In genomic region chr10:14574291-14574690, GRCh38 we compare ENCODE assay signal across 15 cellular contexts.
DNase-seq lines count a peak whose midpoint lies in the region; ATAC-seq and TF ChIP-seq lines count a peak whose summit lies in the region.
"Had no signal": no experiment of that assay in that cellular context is flagged by ENCODE, and none has a peak within 500 bp of the region (broad histone marks: within the 10 kb centered on the region; RNA-seq: fewer than 3 reads in every experiment).

No MANE protein-coding gene starts in this region.

- peaks cover 86% of the 10 kb centered on the region for H3K4me1 Mint-ChIP-seq in activated T-cell treated with anti-CD3 and anti-CD28 coated beads, Interleukin-2, amount 50 U/mL, for 24 hours (ENCODE audit: low read depth)
- peaks cover 91% of the 10 kb centered on the region for H3K4me1 Mint-ChIP-seq in activated B cell treated with CpG ODN at 0.5 μM for 24 hours

- no peak overlapping the region for H3K4me3 Mint-ChIP-seq in activated T-cell treated with anti-CD3 and anti-CD28 coated beads, Interleukin-2, amount 50 U/mL, for 24 hours
- H3K4me3 Mint-ChIP-seq in activated B cell treated with CpG ODN at 0.5 μM for 24 hours = no peak overlapping the region
- H3K4me3 Mint-ChIP-seq: WTC11 had no signal

- no peak for ATAC-seq in activated B cell treated with CpG ODN at 0.5 μM for 24 hours (ENCODE audit: low read depth)
- no peak for ATAC-seq in stimulated activated naive CD8-positive, alpha-beta T cell treated with anti-CD3 and anti-CD28 coated beads, Interleukin-15, Interleukin-2, amounts not matched to agents 100 U/mL and 50 U/mL, for 24 hours
- ATAC-seq: WTC11 had no signal

- no peaks in the 10 kb centered on the region for H3K27me3 Mint-ChIP-seq in activated T-cell treated with anti-CD3 and anti-CD28 coated beads, Interleukin-2, amount 50 U/mL, for 24 hours
- no peaks in the 10 kb centered on the region for H3K27me3 Mint-ChIP-seq in activated B cell treated with CpG ODN at 0.5 μM for 24 hours

- intact Hi-C loops in activated B cell treated with CpG ODN at 0.5 μM for 24 hours (cut with micrococcal nuclease) = no loop called here

- H3K9me3 Mint-ChIP-seq in activated T-cell treated with anti-CD3 and anti-CD28 coated beads, Interleukin-2, amount 50 U/mL, for 24 hours = no peaks in the 10 kb centered on the region
- H3K9me3 Mint-ChIP-seq in activated B cell treated with CpG ODN at 0.5 μM for 24 hours = no peaks in the 10 kb centered on the region
- H3K9me3 Mint-ChIP-seq: WTC11 had no signal

- peaks cover 77% of the 10 kb centered on the region for H3K36me3 Mint-ChIP-seq in activated T-cell treated with anti-CD3 and anti-CD28 coated beads, Interleukin-2, amount 50 U/mL, for 24 hours (ENCODE audit: low read depth)
- H3K36me3 Mint-ChIP-seq in activated B cell treated with CpG ODN at 0.5 μM for 24 hours (ENCODE audit: low read depth) = peaks cover 75% of the 10 kb centered on the region
- H3K36me3 Mint-ChIP-seq: WTC11 had no signal

- peak overlapping the region; percentile 71 for H3K27ac Mint-ChIP-seq in activated T-cell treated with anti-CD3 and anti-CD28 coated beads, Interleukin-2, amount 50 U/mL, for 24 hours
- peak overlapping the region; percentile 18 for H3K27ac Mint-ChIP-seq in activated B cell treated with CpG ODN at 0.5 μM for 24 hours
- H3K27ac Mint-ChIP-seq: WTC11 had no signal

- CTCF ChIA-PET in activated B cell treated with CpG ODN at 0.5 μM for 24 hours (lab: Charles Lee) = no interaction called here

- no peak for TF ChIP-seq CTCF in activated B cell treated with CpG ODN at 0.5 μM for 24 hours (IDR thresholded peaks at IDR 0.05)

- DNase-seq in activated T-cell treated with anti-CD3 and anti-CD28 coated beads, Interleukin-2, amount 50 U/mL, for 24 hours = no peak
- DNase-seq in activated T-cell treated with anti-CD3 and anti-CD28 coated beads, Interleukin-2, amount 50 U/mL, for 1 hour = no peak
- no peak for DNase-seq in activated B cell treated with CpG ODN at 0.5 μM for 24 hours
- DNase-seq in globus pallidus (ENCODE audit: low spot score) = peak; percentile 73
- peak; percentile 77 for DNase-seq in superior temporal gyrus (ENCODE audit: extremely low spot score)
- no peak for DNase-seq in NCI-H2196 treated with DMSO at 0.1 percent for 48 hours (lab: John Stamatoyannopoulos, UW; ENCODE audit: unreplicated experiment)
- no peak for DNase-seq in HT-29 (ENCODE audit: low spot score)
- no peak for DNase-seq in stimulated activated naive CD8-positive, alpha-beta T cell treated with anti-CD3 and anti-CD28 coated beads, Interleukin-15, Interleukin-2, amounts not matched to agents 100 U/mL and 50 U/mL, for 24 hours
- DNase-seq: ACHN, activated T-cell treated with anti-CD3 and anti-CD28 coated beads for 4 hours, adrenal gland, erythroblast, islet precursor cell, NCI-H1436 had no signal

- POLR2A ChIA-PET in activated B cell treated with CpG ODN at 0.5 μM for 24 hours (lab: Charles Lee) = interaction anchor here (0.7 to 1.3 kb wide), 2 partner anchors 10 to 151 kb away, joined by 3 to 6 read pairs; no protein-coding TSS in a partner anchor

Comparison
In these comparisons a context has a peak if more than half of its experiments do, and no peak if none do; other contexts are left out.
1. DNase-seq: peak in globus pallidus (single experiment) and superior temporal gyrus (single experiment); none in activated T-cell treated with anti-CD3 and anti-CD28 coated beads, Interleukin-2, amount 50 U/mL, for 24 hours (single experiment), activated T-cell treated with anti-CD3 and anti-CD28 coated beads, Interleukin-2, amount 50 U/mL, for 1 hour (single experiment), activated B cell treated with CpG ODN at 0.5 μM for 24 hours (single experiment), NCI-H2196 treated with DMSO at 0.1 percent for 48 hours (single experiment), HT-29 (single experiment) and stimulated activated naive CD8-positive, alpha-beta T cell treated with anti-CD3 and anti-CD28 coated beads, Interleukin-15, Interleukin-2, amounts not matched to agents 100 U/mL and 50 U/mL, for 24 hours (single experiment).